9 cellular contexts compared by ENCODE assay signal in genomic region chr2:109614715-109615636, GRCh38. TPM values are rescaled to one million over a fixed set of nuclear protein-coding genes. Genes with fewer than 3 reads are reported as not detected.
DNase-seq lines count a peak whose midpoint lies in the region; ATAC-seq and TF ChIP-seq lines count a peak whose summit lies in the region.
"Had no signal": no experiment of that assay in that cellular context is flagged by ENCODE, and none has a peak within 500 bp of the region (broad histone marks: within the 10 kb centered on the region; RNA-seq: fewer than 3 reads in every experiment).

No MANE protein-coding gene starts in this region.

- peak overlapping the region; percentile 16 for H2BK120ac ChIP-seq in mesendoderm (ENCODE audit: low read depth, low read length)

- no peak overlapping the region for H2BK15ac ChIP-seq in mesendoderm (replicated peaks; ENCODE audit: low read depth)

- TF ChIP-seq CTCF in AG09309 (IDR thresholded peaks at IDR 0.05; ENCODE audit: control insufficient read depth, insufficient read depth, low read depth, low read length, missing control alignments): no peak
- no peak for TF ChIP-seq CTCF in HCT116 (IDR thresholded peaks at IDR 0.05 in 2 of 3, conservative IDR thresholded peaks at IDR 0.05 in 1 of 3; ENCODE audit: borderline replicate concordance in 1 of 3, insufficient read depth in 1 of 3, low read depth in 2 of 3, low read length in 2 of 3)

- H3K4me1 ChIP-seq in HCT116 (ENCODE audit: control insufficient read depth in 1 of 2, insufficient read depth in 2 of 2, low read length in 2 of 2): peaks cover 27 to 45% of the 10 kb centered on the region in 2 experiments
- H3K4me1 ChIP-seq in mesendoderm (ENCODE audit: control insufficient read depth, low read depth, low read length): peaks cover 5% of the 10 kb centered on the region

- peak overlapping the region; percentile 85 for H2BK5ac ChIP-seq in mesendoderm (ENCODE audit: low read length)

- H3K56ac ChIP-seq in mesendoderm (ENCODE audit: low read length): peak overlapping the region; percentile 98

- H3K9me3 ChIP-seq in HCT116 (ENCODE audit: control insufficient read depth in 1 of 2, insufficient read depth in 1 of 2, low read depth in 1 of 2, low read length in 2 of 2): no peaks in the 10 kb centered on the region

- H3K79me2 ChIP-seq in HCT116 (ENCODE audit: insufficient read depth, low read length) (peaks cover 58% of the 10 kb centered on the region), mesendoderm (ENCODE audit: control insufficient read depth, insufficient read depth, low read length) (peaks cover 53% of the 10 kb centered on the region)

- no peak overlapping the region for H4K8ac ChIP-seq in mesendoderm (ENCODE audit: low read depth, low read length)

- H3K27ac ChIP-seq in HCT116 (ENCODE audit: low read depth, low read length) (peak overlapping the region; percentile 78), mesendoderm (ENCODE audit: low read depth, low read length) (peak overlapping the region; percentile 98)
- H3K27ac ChIP-seq: HL-60 had no signal

- no peak overlapping the region for H4K5ac ChIP-seq in mesendoderm (ENCODE audit: low read length)

- WGBS in mesendoderm (ENCODE audit: extremely low coverage, insufficient coverage, low lambda C conversion rate): no CpG with 5 or more reads among the region's 90 CpGs

- no peaks in the 10 kb centered on the region for H3K27me3 ChIP-seq in HCT116 (ENCODE audit: insufficient read depth, low read length)
- no peaks in the 10 kb centered on the region for H3K27me3 ChIP-seq in mesendoderm (ENCODE audit: insufficient read depth, low read length, poor library complexity)

- peak overlapping the region; percentile 62 for H2AK5ac ChIP-seq in mesendoderm (ENCODE audit: low read length)

- H3K4me3 Mint-ChIP-seq in dendritic cell treated with granulocyte-macrophage colony-stimulating factor and Interleukin-4, amounts not matched to agents 40 ng/mL and 50 ng/mL, for 4 days: peak overlapping the region; percentile 83

- BruUV-seq in HCT116 (replicated peaks; lab: Mats Ljungman, UMichigan): no TSS peak

- H3K36me3 ChIP-seq in HCT116 (ENCODE audit: control insufficient read depth in 1 of 2, insufficient read depth in 2 of 2, low read length in 2 of 2) (no peaks in the 10 kb centered on the region), mesendoderm (ENCODE audit: control insufficient read depth, insufficient read depth, low read length) (no peaks in the 10 kb centered on the region)

- peak overlapping the region; percentile 87 for H3K4ac ChIP-seq in mesendoderm (ENCODE audit: low read depth, low read length)

- RAD21 ChIA-PET in HCT116 (lab: Charles Lee; ENCODE audit: low non-redundant PET in 1 of 2, low total read pairs in 2 of 2, uncharacterized antibody in 2 of 2, unreplicated experiment in 2 of 2): no interaction called here

- DNase-seq in AG09309 (ENCODE audit: low read depth) (no peak), HCT116 (ENCODE audit: low read depth, low spot score) (no peak), mesendoderm (peak; percentile 70), NCI-H146 (lab: John Stamatoyannopoulos, UW) (no peak), A172 (ENCODE audit: low spot score) (no peak), NCI-H146 treated with DMSO at 0.1 percent for 48 hours (lab: John Stamatoyannopoulos, UW; ENCODE audit: unreplicated experiment) (no peak)

- peaks cover 56% of the 10 kb centered on the region for H3K27me3 Mint-ChIP-seq in dendritic cell treated with granulocyte-macrophage colony-stimulating factor and Interleukin-4, amounts not matched to agents 40 ng/mL and 50 ng/mL, for 4 days

- no peak for ATAC-seq in HCT116
- no peak for ATAC-seq in HG03097 (IDR thresholded peaks at IDR 0.05; ENCODE audit: low FRiP score, unreplicated experiment)

- intact Hi-C loops in HCT116 (cut with micrococcal nuclease): loop anchor here (1.0 to 5.0 kb wide), 2 partner anchors 68 to 121 kb away; no protein-coding TSS in a partner anchor
- intact Hi-C loops in dendritic cell treated with granulocyte-macrophage colony-stimulating factor and Interleukin-4, amounts not matched to agents 40 ng/mL and 50 ng/mL, for 4 days (cut with micrococcal nuclease): no loop called here

- H3K18ac ChIP-seq in mesendoderm (ENCODE audit: low read length): peak overlapping the region; percentile 95

- H3K9ac ChIP-seq in HCT116 (ENCODE audit: low read length) (peak overlapping the region; percentile 98), mesendoderm (ENCODE audit: low read length) (peak overlapping the region; percentile 97)

- peaks cover 6% of the 10 kb centered on the region for H3K36me3 Mint-ChIP-seq in dendritic cell treated with granulocyte-macrophage colony-stimulating factor and Interleukin-4, amounts not matched to agents 40 ng/mL and 50 ng/mL, for 4 days (ENCODE audit: low read depth)

- H3K79me1 ChIP-seq in mesendoderm (ENCODE audit: low read length): peaks cover 12% of the 10 kb centered on the region

- peaks cover 26% of the 10 kb centered on the region for H3K4me1 Mint-ChIP-seq in dendritic cell treated with granulocyte-macrophage colony-stimulating factor and Interleukin-4, amounts not matched to agents 40 ng/mL and 50 ng/mL, for 4 days (ENCODE audit: low read depth)

- H3K4me3 ChIP-seq in AG09309 (ENCODE audit: control insufficient read depth, low read depth, low read length): peak overlapping the region; percentile 61
- peak overlapping the region; percentile 47 to 98 for H3K4me3 ChIP-seq in HCT116 (replicated peaks in 1 of 2; ENCODE audit: low read depth in 1 of 2, low read length in 2 of 2)
- H3K4me3 ChIP-seq in mesendoderm (ENCODE audit: low read length): peak overlapping the region; percentile 63

- peak overlapping the region; percentile 91 for H3K27ac Mint-ChIP-seq in dendritic cell treated with granulocyte-macrophage colony-stimulating factor and Interleukin-4, amounts not matched to agents 40 ng/mL and 50 ng/mL, for 4 days

- H4K20me1 ChIP-seq in HCT116 (ENCODE audit: insufficient read depth): 0 out of 2 replicates have a peak, but pooled peaks cover 3% of the 10 kb centered on the region

- POLR2A ChIA-PET in HCT116 (lab: Charles Lee): interaction anchor here (1.5 to 2.5 kb wide), 2 partner anchors 9 to 11 kb away, joined by 5 to 10 read pairs; no protein-coding TSS in a partner anchor

- H3K9me3 Mint-ChIP-seq in dendritic cell treated with granulocyte-macrophage colony-stimulating factor and Interleukin-4, amounts not matched to agents 40 ng/mL and 50 ng/mL, for 4 days: no peaks in the 10 kb centered on the region

- H3K4me2 ChIP-seq in HCT116 (ENCODE audit: low read length) (peak overlapping the region; percentile 94), mesendoderm (ENCODE audit: low read length) (peak overlapping the region; percentile 63)

- TF ChIP-seq RAD21 in HCT116 (IDR thresholded peaks at IDR 0.05; ENCODE audit: low read depth): no peak

- H3K9me2 ChIP-seq in HCT116 (ENCODE audit: insufficient read depth): no peaks in the 10 kb centered on the region; the same call in 1 of the 2 replicates

- CTCF ChIA-PET in HCT116 (lab: Charles Lee): interaction anchor here (1.2 to 1.3 kb wide), 2 partner anchors 69 to 120 kb away, joined by 4 to 5 read pairs; no protein-coding TSS in a partner anchor

- no peak overlapping the region for H2AFZ ChIP-seq in HCT116 (ENCODE audit: low read depth, low read length, poor library complexity, severe bottlenecking)

- H3K23ac ChIP-seq in mesendoderm (ENCODE audit: low read length): peak overlapping the region; percentile 87

- no peak for TF ChIP-seq POLR2A in HCT116 (IDR thresholded peaks at IDR 0.05; ENCODE audit: borderline replicate concordance, extremely low read depth, insufficient read depth, insufficient read length)

TF ChIP-seq in HCT116, 20 proteins besides CTCF, POLR2A, EP300 and RAD21:
- no peak for TF ChIP-seq ATF3 (IDR thresholded peaks at IDR 0.05)
- TF ChIP-seq SP1 (IDR thresholded peaks at IDR 0.05; ENCODE audit: low read depth): no peak

RNA-seq across cellular contexts. Expression of gene SOWAHC, which starts 0.8 kb away (rescaled TPM):
- total RNA-seq in HCT116 (2021; ENCODE audit: unreplicated experiment): 16.6 TPM
- 7.8 and 8.3 TPM in 2 replicates for polyA plus RNA-seq in HCT116 (2012)
- polyA plus RNA-seq in mesendoderm (2013, experiment 1 of 2): 35.6 TPM
- 35.7 TPM for polyA plus RNA-seq in mesendoderm (2013, experiment 2 of 2)
- 15.1 and 17.5 TPM in 2 replicates for total RNA-seq in A172 (2014; rRNA removed; shearing (Covaris generic))

RNA-seq across cellular contexts. Expression of gene SEPTIN10, which starts 1.2 kb away (rescaled TPM):
- 113 TPM for total RNA-seq in HCT116 (2021; ENCODE audit: unreplicated experiment)
- polyA plus RNA-seq in HCT116 (2012): 76.0 and 78.6 TPM in 2 replicates
- polyA plus RNA-seq in mesendoderm (2013, experiment 1 of 2): 77.3 TPM
- 78.7 TPM for polyA plus RNA-seq in mesendoderm (2013, experiment 2 of 2)
- 102 and 149 TPM in 2 replicates for total RNA-seq in A172 (2014; rRNA removed; shearing (Covaris generic))
